1 cellular context compared by ENCODE assay signal in the genomic region with DNA sequence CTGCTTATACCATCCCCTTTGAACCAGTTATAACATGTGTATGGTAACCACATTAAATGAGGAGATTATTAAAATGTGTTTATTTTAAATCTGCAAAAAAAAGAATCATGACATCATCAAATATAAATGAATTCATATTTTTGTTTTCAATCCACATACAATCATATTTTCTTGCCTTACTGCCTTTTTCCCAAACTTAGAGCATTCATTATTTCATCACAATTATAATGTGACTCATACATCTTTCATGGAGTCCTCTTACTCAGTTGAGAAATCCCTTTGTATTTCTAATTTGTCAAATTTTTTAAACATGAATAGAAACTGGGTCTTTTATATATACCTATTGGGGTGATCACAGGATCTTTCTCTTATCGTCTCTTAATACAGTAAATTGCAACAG.
TF ChIP-seq lines count a peak whose summit lies in the region.

No MANE protein-coding gene starts in this region.

TF ChIP-seq in K562, 482 proteins besides CTCF, POLR2A, EP300 and RAD21 (continued from another document):
- TF ChIP-seq, protein P1, sequence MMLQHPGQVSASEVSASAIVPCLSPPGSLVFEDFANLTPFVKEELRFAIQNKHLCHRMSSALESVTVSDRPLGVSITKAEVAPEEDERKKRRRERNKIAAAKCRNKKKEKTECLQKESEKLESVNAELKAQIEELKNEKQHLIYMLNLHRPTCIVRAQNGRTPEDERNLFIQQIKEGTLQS (IDR thresholded peaks at IDR 0.05), result 0 out of 2 replicates have a peak, but pooled peaks have one; percentile 17
- TF ChIP-seq, protein P1 (CRISPR knock-in tag; conservative IDR thresholded peaks at IDR 0.05), result no peak
